Comparison of ENCODE assay signal across 8 cellular contexts in the genomic region with DNA sequence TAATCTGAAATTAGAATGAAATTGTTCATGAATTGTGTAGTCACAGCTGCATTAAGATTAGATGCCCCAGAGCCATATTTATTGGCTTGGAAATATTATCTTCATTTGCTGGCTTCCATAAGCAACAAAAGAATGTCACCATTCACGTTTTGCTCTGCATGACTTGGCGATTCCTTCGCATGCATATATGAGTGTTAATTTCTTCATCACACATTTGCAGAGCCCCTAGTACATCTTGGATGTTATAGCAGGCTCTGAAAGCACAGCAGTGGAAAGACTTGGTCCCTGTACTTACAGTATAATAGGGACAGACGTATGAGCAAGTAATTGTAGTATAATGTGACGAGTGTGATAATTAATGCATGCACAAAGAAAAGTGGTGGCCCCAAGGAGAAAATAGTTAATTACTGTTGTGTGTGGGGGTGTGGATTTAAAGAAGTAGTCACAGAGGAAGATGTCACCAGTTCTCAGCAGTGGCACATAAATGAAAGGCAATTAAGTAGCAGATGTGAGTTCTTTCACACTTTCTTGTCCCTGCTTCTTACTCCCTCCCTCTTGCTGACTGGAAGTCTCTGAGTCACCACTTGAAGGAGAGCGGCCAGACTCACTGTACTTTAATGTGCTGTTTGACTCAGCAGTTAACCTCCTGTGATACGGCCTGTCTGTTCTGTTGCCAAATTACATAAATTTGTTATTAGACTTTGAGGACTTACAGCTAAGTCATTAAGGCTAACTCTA. TPM values are rescaled to one million over a fixed set of nuclear protein-coding genes. Genes with fewer than 3 reads are reported as not detected.
DNase-seq lines count a peak whose midpoint lies in the region; ATAC-seq, FAIRE-seq and TF ChIP-seq lines count a peak whose summit lies in the region.

No MANE protein-coding gene starts in this region.

- no peaks in the 10 kb centered on the region for H3K9me3 ChIP-seq in H1 (ENCODE audit: insufficient read depth in 2 of 2, low read depth in 1 of 2, low read length in 1 of 2)
- no peaks in the 10 kb centered on the region for H3K9me3 ChIP-seq in neural progenitor cell (ENCODE audit: low read depth)

- no peak overlapping the region for H2BK15ac ChIP-seq in H1 (ENCODE audit: low read length)

- CTCF ChIA-PET in activated CD4-positive, alpha-beta T cell treated with anti-CD3 and anti-CD28 coated beads, Interleukin-2, amount 10 ng/mL, durations not matched to agents 7 days and 5 days (lab: Charles Lee) = interaction anchor here (0.8 to 2.4 kb wide), 3 partner anchors 10 to 62 kb away, joined by 3 to 7 read pairs (median 5); no protein-coding TSS in a partner anchor
- CTCF ChIA-PET in H1 (lab: Charles Lee; ENCODE audit: partially characterized antibody) = interaction anchor here (0.8 to 15.6 kb wide), 6 partner anchors 17 to 61 kb away, joined by 3 to 553 read pairs (median 8); partner anchors contain the start of gene S100A10

- H3K4me1 ChIP-seq in H1 (replicated peaks in 1 of 4; ENCODE audit: control insufficient read depth in 3 of 4, insufficient read depth in 4 of 4, low read length in 3 of 4) = peaks cover 0 to 11% (median 3%) of the 10 kb centered on the region in 4 experiments; a peak in 5 of 7 replicates
- no peaks in the 10 kb centered on the region for H3K4me1 ChIP-seq in neural progenitor cell

- H3K4ac ChIP-seq in H1 (replicated peaks; ENCODE audit: insufficient read length, low read depth, low read length) = no peak overlapping the region

- H2BK12ac ChIP-seq in H1 (ENCODE audit: low read depth, low read length) = peak overlapping the region; percentile 52; the same call in 1 of the 2 replicates

- H3K79me2 ChIP-seq in H1 (ENCODE audit: control insufficient read depth in 1 of 2, insufficient read depth in 2 of 2, low read length in 2 of 2) = no peaks in the 10 kb centered on the region
- no peaks in the 10 kb centered on the region for H3K79me2 ChIP-seq in neural progenitor cell (ENCODE audit: low read depth)

- no peak overlapping the region for H2BK120ac ChIP-seq in H1 (replicated peaks; ENCODE audit: low read depth, low read length)

- H3K56ac ChIP-seq in H1 (replicated peaks; ENCODE audit: insufficient read length, low read depth, low read length) = no peak overlapping the region

- peaks cover 5% of the 10 kb centered on the region for H3K27me3 Mint-ChIP-seq in activated CD4-positive, alpha-beta T cell treated with anti-CD3 and anti-CD28 coated beads, Interleukin-2, amount 10 ng/mL, durations not matched to agents 7 days and 5 days
- no peaks in the 10 kb centered on the region for H3K27me3 Mint-ChIP-seq in neural progenitor cell (ENCODE audit: insufficient read depth, low read depth)

- peak; percentile 57 for FAIRE-seq in H1 (lab: Jason Lieb, UNC)

- no peaks in the 10 kb centered on the region for H4K20me1 ChIP-seq in H1 (replicated peaks in 1 of 2; ENCODE audit: control insufficient read depth in 1 of 2, insufficient read depth in 2 of 2, low read length in 2 of 2)
- H4K20me1 ChIP-seq in neural progenitor cell (ENCODE audit: low read depth) = no peaks in the 10 kb centered on the region

- H3K4me1 Mint-ChIP-seq in activated CD4-positive, alpha-beta T cell treated with anti-CD3 and anti-CD28 coated beads, Interleukin-2, amount 10 ng/mL, durations not matched to agents 7 days and 5 days = peaks cover 25% of the 10 kb centered on the region
- peaks cover 11% of the 10 kb centered on the region for H3K4me1 Mint-ChIP-seq in neural progenitor cell

- POLR2A ChIA-PET in activated CD4-positive, alpha-beta T cell treated with anti-CD3 and anti-CD28 coated beads, Interleukin-2, amount 10 ng/mL, durations not matched to agents 7 days and 5 days (lab: Charles Lee) = no interaction called here
- POLR2A ChIA-PET in H1 (lab: Charles Lee; ENCODE audit: partially characterized antibody) = interaction anchor here (0.6 to 0.7 kb wide), 4 partner anchors 26 to 347 kb away, joined by 3 read pairs; no protein-coding TSS in a partner anchor

- no peak overlapping the region for H3K4me3 ChIP-seq in H1 (ENCODE audit: extremely low read depth in 1 of 4, insufficient read depth in 2 of 4, low read depth in 3 of 4, low read length in 4 of 4)
- H3K4me3 ChIP-seq in neural progenitor cell = no peak overlapping the region

- H3K36me3 ChIP-seq in H1 (ENCODE audit: control insufficient read depth in 2 of 4, insufficient read depth in 4 of 4, low read length in 3 of 4) (no peaks in the 10 kb centered on the region), neural progenitor cell (no peaks in the 10 kb centered on the region)

- no peak for TF ChIP-seq POLR2A in H1 (IDR thresholded peaks at IDR 0.05; ENCODE audit: control extremely low read depth in 1 of 2, low read depth in 2 of 2, low read length in 2 of 2)

- no peak overlapping the region for H2BK20ac ChIP-seq in H1 (ENCODE audit: low read length)

- no peak overlapping the region for H2BK5ac ChIP-seq in H1 (ENCODE audit: low read depth, low read length)

- peaks cover 2% of the 10 kb centered on the region for H3K36me3 Mint-ChIP-seq in activated CD4-positive, alpha-beta T cell treated with anti-CD3 and anti-CD28 coated beads, Interleukin-2, amount 10 ng/mL, durations not matched to agents 7 days and 5 days (ENCODE audit: low read depth)
- no peaks in the 10 kb centered on the region for H3K36me3 Mint-ChIP-seq in neural progenitor cell

- no peak overlapping the region for H3K9ac ChIP-seq in H1 (replicated peaks in 1 of 4; ENCODE audit: extremely low read depth in 1 of 4, low read depth in 3 of 4, low read length in 3 of 4)
- H3K9ac ChIP-seq in neural progenitor cell = no peak overlapping the region

- no peak overlapping the region for H3K14ac ChIP-seq in H1 (ENCODE audit: insufficient read length)

- H2AFZ ChIP-seq in H1 (ENCODE audit: low read length) (no peak overlapping the region), neural progenitor cell (replicated peaks) (no peak overlapping the region)

- no peak overlapping the region; a peak in 1 of 4 replicates for H3K4me2 ChIP-seq in H1 (ENCODE audit: insufficient read depth in 1 of 2, low read depth in 2 of 2, low read length in 2 of 2)
- H3K4me2 ChIP-seq in neural progenitor cell = peak overlapping the region; percentile 0

- TF ChIP-seq CTCF in H1 (IDR thresholded peaks at IDR 0.05; ENCODE audit: control extremely low read depth in 1 of 3, insufficient read depth in 1 of 3, low read depth in 1 of 3, low read length in 3 of 3) = no peak
- no peak for TF ChIP-seq CTCF in neural progenitor cell (IDR thresholded peaks at IDR 0.05)

- H3K23ac ChIP-seq in H1 (ENCODE audit: insufficient read length) = no peak overlapping the region

- ATAC-seq in HG02678 (IDR thresholded peaks at IDR 0.05; ENCODE audit: unreplicated experiment) = no peak

- no peaks in the 10 kb centered on the region for H3K23me2 ChIP-seq in H1 (ENCODE audit: low read depth, low read length)

- no peak overlapping the region for H3K27ac Mint-ChIP-seq in activated CD4-positive, alpha-beta T cell treated with anti-CD3 and anti-CD28 coated beads, Interleukin-2, amount 10 ng/mL, durations not matched to agents 7 days and 5 days
- no peak overlapping the region for H3K27ac Mint-ChIP-seq in neural progenitor cell

- H3K18ac ChIP-seq in H1 (ENCODE audit: extremely low read depth, low read length) = no peak overlapping the region

- no peak overlapping the region for H3K4me3 Mint-ChIP-seq in activated CD4-positive, alpha-beta T cell treated with anti-CD3 and anti-CD28 coated beads, Interleukin-2, amount 10 ng/mL, durations not matched to agents 7 days and 5 days
- no peak overlapping the region for H3K4me3 Mint-ChIP-seq in neural progenitor cell

- H4K8ac ChIP-seq in H1 (ENCODE audit: extremely low read depth, insufficient read depth, low read length) = no peak overlapping the region

- no peaks in the 10 kb centered on the region for H3F3A ChIP-seq in neural progenitor cell (ENCODE audit: low read depth)

- H4K5ac ChIP-seq in H1 (ENCODE audit: insufficient read length, low read depth, low read length) = no peak overlapping the region

- H3K9me3 Mint-ChIP-seq in activated CD4-positive, alpha-beta T cell treated with anti-CD3 and anti-CD28 coated beads, Interleukin-2, amount 10 ng/mL, durations not matched to agents 7 days and 5 days = no peaks in the 10 kb centered on the region
- no peaks in the 10 kb centered on the region for H3K9me3 Mint-ChIP-seq in neural progenitor cell

- H4K91ac ChIP-seq in H1 (replicated peaks; ENCODE audit: insufficient read length, low read length) = no peak overlapping the region

- H3K79me1 ChIP-seq in H1 (ENCODE audit: low read depth, low read length) = no peaks in the 10 kb centered on the region

- DNase-seq in activated CD4-positive, alpha-beta T cell treated with anti-CD3 and anti-CD28 coated beads for 4 hours = peak; percentile 23 to 34
- no peak for DNase-seq in activated CD4-positive, alpha-beta T cell treated with anti-CD3 and anti-CD28 coated beads, Interleukin-2, amount 10 ng/mL, durations not matched to agents 7 days and 5 days
- DNase-seq in SIG-M5 (lab: John Stamatoyannopoulos, UW) = peak; percentile 38
- DNase-seq in H1 (ENCODE audit: low read depth in 1 of 2, low spot score in 2 of 2) = no peak
- peak; percentile 22 for DNase-seq in neural progenitor cell (ENCODE audit: low spot score)
- no peak for DNase-seq in NCI-H187 (lab: John Stamatoyannopoulos, UW)
- DNase-seq in NCI-H1436 (lab: John Stamatoyannopoulos, UW) = no peak

- no peak for TF ChIP-seq EP300 in H1 (IDR thresholded peaks at IDR 0.05; ENCODE audit: borderline replicate concordance in 1 of 2, low read depth in 2 of 2, low read length in 2 of 2)

- TF ChIP-seq RAD21 in H1 (IDR thresholded peaks at IDR 0.05 in 1 of 2, conservative IDR thresholded peaks at IDR 0.05 in 1 of 2; ENCODE audit: low read depth in 2 of 2, low read length in 2 of 2) = no peak

- 53% methylated on average over 7 of the region's 7 CpGs; no CpG with 5 or more reads in 1 of the 2 experiments for WGBS in H1 (ENCODE audit: extremely low coverage in 1 of 2, insufficient coverage in 1 of 2, insufficient read length in 1 of 2, insufficient replicate concordance in 2 of 2, low coverage in 1 of 2, low lambda C conversion rate in 2 of 2, missing lambda C conversion rate in 1 of 2), 2 experiments

- H3K27me3 ChIP-seq in H1 (replicated peaks in 1 of 4; ENCODE audit: control insufficient read depth in 3 of 4, extremely low read depth in 1 of 4, insufficient read depth in 3 of 4, low read length in 3 of 4) (no peaks in the 10 kb centered on the region), neural progenitor cell (no peaks in the 10 kb centered on the region)

- H3K27ac ChIP-seq in H1 (ENCODE audit: low read depth, low read length) (no peak overlapping the region), neural progenitor cell (no peak overlapping the region)

- no peak overlapping the region for H2AK5ac ChIP-seq in H1 (ENCODE audit: low read depth, low read length)

RNA-seq across cellular contexts. Expression of gene S100A10, which starts 21.0 kb away (rescaled TPM):
- total RNA-seq in activated CD4-positive, alpha-beta T cell treated with anti-CD3 and anti-CD28 coated beads, Interleukin-2, amount 10 ng/mL, durations not matched to agents 7 days and 5 days = 100 to 1,000 TPM; 561 to 662 TPM
- total RNA-seq in H1 (2021; fragmentation: NEBNext Ultra II Directional; extraction: Animal tissue kit (Norgen Biotek cat#: 25700)) = 231 and 233 TPM in 2 replicates
- polyA plus RNA-seq in H1 (2011; rRNA removed) = 13.7 and 23.9 TPM in 2 replicates
- 21.2 TPM for polyA plus RNA-seq in H1 (2011; cell fraction: cytosol; rRNA removed)
- 9.6 TPM for polyA plus RNA-seq in H1 (2011; cell fraction: nucleus; rRNA removed)
- 142 to 324 TPM (median 157 TPM) in 4 replicates for polyA plus RNA-seq in H1 (2012, experiment 1 of 2)
- 244 TPM for polyA plus RNA-seq in H1 (2012, experiment 2 of 2)
- polyA plus RNA-seq in H1 (2013, experiment 1 of 2) = 363 TPM
- 400 TPM for polyA plus RNA-seq in H1 (2013, experiment 2 of 2)
- polyA minus RNA-seq in H1 (2011; rRNA and poly(A)+ RNA removed) = 13.7 and 20.1 TPM in 2 replicates
- polyA minus RNA-seq in H1 (2011; cell fraction: cytosol; rRNA and poly(A)+ RNA removed) = 51.0 TPM
- polyA minus RNA-seq in H1 (2011; cell fraction: nucleus; rRNA and poly(A)+ RNA removed) = 12.2 TPM
- total RNA-seq in neural progenitor cell (ENCODE audit: low replicate concordance) = 0.54 and 1.1 TPM in 2 replicates

Comparison
In these comparisons a context has a peak if more than half of its experiments do, and no peak if none do; other contexts are left out.
1. DNase-seq: peak in activated CD4-positive, alpha-beta T cell treated with anti-CD3 and anti-CD28 coated beads for 4 hours (2 of 2), SIG-M5 (single experiment) and neural progenitor cell (single experiment); none in activated CD4-positive, alpha-beta T cell treated with anti-CD3 and anti-CD28 coated beads, Interleukin-2, amount 10 ng/mL, durations not matched to agents 7 days and 5 days (single experiment), H1 (0 of 2), NCI-H187 (0 of 2) and NCI-H1436 (single experiment).
2. RNA of gene S100A10, which starts 21.0 kb away (total RNA-seq): 561 to 662 TPM in activated CD4-positive, alpha-beta T cell treated with anti-CD3 and anti-CD28 coated beads, Interleukin-2, amount 10 ng/mL, durations not matched to agents 7 days and 5 days and 231 to 233 TPM in H1; 0.54 to 1.1 TPM in neural progenitor cell; every median in the first group is over 100 times any median in the second.